1 cellular context compared by ENCODE assay signal in the genomic region with DNA sequence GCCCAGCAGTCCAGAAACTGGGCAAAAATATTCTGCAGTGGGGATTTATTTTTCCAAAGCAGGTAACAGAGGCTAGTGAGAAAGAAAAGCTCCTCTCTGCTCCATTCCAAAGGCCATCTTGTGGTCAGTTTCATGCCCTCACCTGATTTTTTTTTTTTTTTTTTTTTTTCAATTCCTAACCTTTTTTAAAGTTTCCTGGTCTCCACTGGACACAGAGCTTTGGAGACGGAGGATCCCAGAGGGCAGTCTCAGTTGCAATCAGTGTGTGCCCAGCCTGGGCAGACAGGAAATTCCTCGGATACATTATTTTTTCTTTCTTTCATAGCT.
TF ChIP-seq lines count a peak whose summit lies in the region.

No MANE protein-coding gene starts in this region.

TF ChIP-seq in GM23338, 12 proteins besides CTCF, POLR2A, EP300 and RAD21 (continued from another document):
- no peak for TF ChIP-seq ZNF462 (CRISPR knock-in tag; IDR thresholded peaks at IDR 0.05)
- no peak for TF ChIP-seq EZH2 (IDR thresholded peaks at IDR 0.05; ENCODE audit: low read depth, unreplicated experiment)
- TF ChIP-seq STAT1 (IDR thresholded peaks at IDR 0.05; ENCODE audit: unreplicated experiment): no peak
- TF ChIP-seq, protein P1, sequence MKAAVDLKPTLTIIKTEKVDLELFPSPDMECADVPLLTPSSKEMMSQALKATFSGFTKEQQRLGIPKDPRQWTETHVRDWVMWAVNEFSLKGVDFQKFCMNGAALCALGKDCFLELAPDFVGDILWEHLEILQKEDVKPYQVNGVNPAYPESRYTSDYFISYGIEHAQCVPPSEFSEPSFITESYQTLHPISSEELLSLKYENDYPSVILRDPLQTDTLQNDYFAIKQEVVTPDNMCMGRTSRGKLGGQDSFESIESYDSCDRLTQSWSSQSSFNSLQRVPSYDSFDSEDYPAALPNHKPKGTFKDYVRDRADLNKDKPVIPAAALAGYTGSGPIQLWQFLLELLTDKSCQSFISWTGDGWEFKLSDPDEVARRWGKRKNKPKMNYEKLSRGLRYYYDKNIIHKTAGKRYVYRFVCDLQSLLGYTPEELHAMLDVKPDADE (IDR thresholded peaks at IDR 0.05): no peak
- no peak for TF ChIP-seq ZNF114 (CRISPR knock-in tag; IDR thresholded peaks at IDR 0.05)
- no peak for TF ChIP-seq JUNB (IDR thresholded peaks at IDR 0.05; ENCODE audit: unreplicated experiment)
